In the genomic region with DNA sequence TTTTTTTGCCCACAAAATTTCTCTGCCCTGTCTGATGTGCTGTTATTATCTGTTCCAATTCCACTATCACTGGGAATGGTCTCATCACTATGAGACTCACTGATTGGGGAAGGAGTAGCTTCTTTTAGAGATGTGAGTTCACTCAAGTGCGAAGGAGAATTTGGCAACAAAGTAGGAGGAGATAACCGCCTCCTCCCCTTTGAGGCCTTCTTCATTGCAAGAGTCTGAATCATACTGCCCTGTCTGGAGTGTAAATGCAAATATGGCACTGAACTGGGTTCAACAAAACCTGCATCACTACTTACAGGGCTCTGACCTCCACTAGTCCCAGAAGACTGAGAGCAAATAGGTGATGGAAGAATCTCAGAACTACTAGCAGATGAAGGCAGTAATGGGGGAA, we compare ENCODE assay signal across 15 cellular contexts.
DNase-seq lines count a peak whose midpoint lies in the region; ATAC-seq, FAIRE-seq and TF ChIP-seq lines count a peak whose summit lies in the region.
"Had no signal": no experiment of that assay in that cellular context is flagged by ENCODE, and none has a peak within 500 bp of the region (broad histone marks: within the 10 kb centered on the region; RNA-seq: fewer than 3 reads in every experiment).

No MANE protein-coding gene starts in this region.

- ATAC-seq in SK-N-SH treated with all-trans-retinoic acid at 6 μM for 48 hours (peak; percentile 34; the same call in 2 of the 3 replicates), HG03442 (IDR thresholded peaks at IDR 0.05; ENCODE audit: unreplicated experiment) (no peak)
- ATAC-seq: activated T-helper 17 cell treated with anti-CD3 and anti-CD28 coated beads, Interleukin-2, amount 50 U/mL, for 72 hours; T-helper 17 cell had no signal

- DNase-seq in SKM-1 treated with dmso at 0.1 percent for 144 hours (lab: John Stamatoyannopoulos, UW; ENCODE audit: unreplicated experiment) (peak; percentile 27), SKM-1 (lab: John Stamatoyannopoulos, UW; ENCODE audit: unreplicated experiment) (no peak), fibroblast of pulmonary artery (ENCODE audit: low read depth) (peak; percentile 59), urothelium cell line (ENCODE audit: low spot score) (peak; percentile 17), NCI-H2107 treated with DMSO at 0.1 percent for 48 hours (lab: John Stamatoyannopoulos, UW; ENCODE audit: unreplicated experiment) (no peak), NCI-H2196 (lab: John Stamatoyannopoulos, UW; ENCODE audit: unreplicated experiment) (no peak)
- DNase-seq: immature natural killer cell, NCI-H2171 treated with DMSO at 0.1 percent for 48 hours, T-helper 17 cell had no signal

- TF ChIP-seq CTCF in fibroblast of pulmonary artery (IDR thresholded peaks at IDR 0.05; ENCODE audit: low read length, missing control alignments) = no peak

- H3K4me3 ChIP-seq in fibroblast of pulmonary artery (replicated peaks; ENCODE audit: low read depth, low read length) = no peak overlapping the region
- H3K4me3 ChIP-seq: thoracic aorta had no signal

- FAIRE-seq in urothelium cell line (lab: Jason Lieb, UNC) = no peak
- FAIRE-seq: A204.1, endometrium had no signal

TF ChIP-seq in SK-N-SH treated with all-trans-retinoic acid at 6 μM for 48 hours, 23 proteins besides CTCF, POLR2A, EP300 and RAD21:
- TF ChIP-seq ARNTL (CRISPR knock-in tag; IDR thresholded peaks at IDR 0.05; ENCODE audit: borderline replicate concordance, low read depth) = no peak
- TF ChIP-seq, protein P1, sequence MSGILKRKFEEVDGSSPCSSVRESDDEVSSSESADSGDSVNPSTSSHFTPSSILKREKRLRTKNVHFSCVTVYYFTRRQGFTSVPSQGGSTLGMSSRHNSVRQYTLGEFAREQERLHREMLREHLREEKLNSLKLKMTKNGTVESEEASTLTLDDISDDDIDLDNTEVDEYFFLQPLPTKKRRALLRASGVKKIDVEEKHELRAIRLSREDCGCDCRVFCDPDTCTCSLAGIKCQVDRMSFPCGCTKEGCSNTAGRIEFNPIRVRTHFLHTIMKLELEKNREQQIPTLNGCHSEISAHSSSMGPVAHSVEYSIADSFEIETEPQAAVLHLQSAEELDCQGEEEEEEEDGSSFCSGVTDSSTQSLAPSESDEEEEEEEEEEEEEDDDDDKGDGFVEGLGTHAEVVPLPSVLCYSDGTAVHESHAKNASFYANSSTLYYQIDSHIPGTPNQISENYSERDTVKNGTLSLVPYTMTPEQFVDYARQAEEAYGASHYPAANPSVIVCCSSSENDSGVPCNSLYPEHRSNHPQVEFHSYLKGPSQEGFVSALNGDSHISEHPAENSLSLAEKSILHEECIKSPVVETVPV (CRISPR knock-in tag; IDR thresholded peaks at IDR 0.05) = no peak
- no peak for TF ChIP-seq OSR1 (CRISPR knock-in tag; IDR thresholded peaks at IDR 0.05)
- no peak for TF ChIP-seq ZFP30 (CRISPR knock-in tag; IDR thresholded peaks at IDR 0.05)
- TF ChIP-seq SNAI2 (CRISPR knock-in tag; IDR thresholded peaks at IDR 0.05) = no peak
- no peak for TF ChIP-seq BACH2 (CRISPR knock-in tag; IDR thresholded peaks at IDR 0.05; ENCODE audit: borderline replicate concordance)
- no peak for TF ChIP-seq ISL1 (CRISPR knock-in tag; IDR thresholded peaks at IDR 0.05)
- TF ChIP-seq PPARA (CRISPR knock-in tag; IDR thresholded peaks at IDR 0.05; ENCODE audit: borderline replicate concordance) = no peak

Comparison
In these comparisons a context has a peak if more than half of its experiments do, and no peak if none do; other contexts are left out.
1. DNase-seq: peak in SKM-1 treated with dmso at 0.1 percent for 144 hours (single experiment), fibroblast of pulmonary artery (single experiment) and urothelium cell line (single experiment); none in SKM-1 (single experiment), NCI-H2107 treated with DMSO at 0.1 percent for 48 hours (single experiment) and NCI-H2196 (single experiment).